ENCODE assay signal across 8 cellular contexts in genomic region chr3:52705688-52706686, GRCh38. TPM values are rescaled to one million over a fixed set of nuclear protein-coding genes. Genes with fewer than 3 reads are reported as not detected.
A peak's percentile ranks its signal among the peaks of the same experiment; 100 is the strongest.
DNase-seq lines count a peak whose midpoint lies in the region; ATAC-seq and TF ChIP-seq lines count a peak whose summit lies in the region.

TSS of gene GLT8D1 (minus strand) at chr3:52705791. CDS start at chr3:52700460, 5,331 bp downstream.
TSS of gene SPCS1 (plus strand) at chr3:52706106. CDS start at chr3:52706247, 141 bp downstream.

- peaks cover 20 to 36% (median 26%) of the 10 kb centered on the region in 4 donors for H3K4me1 ChIP-seq in upper lobe of left lung

- peaks cover 32% of the 10 kb centered on the region for H3K36me3 Mint-ChIP-seq in HFFc6 (ENCODE audit: low read depth)
- H3K36me3 Mint-ChIP-seq in activated naive CD8-positive, alpha-beta T cell treated with anti-CD3 and anti-CD28 coated beads, Interleukin-2, amount 50 U/mL, for 24 hours (ENCODE audit: low read depth), result peaks cover 19% of the 10 kb centered on the region

- no peaks in the 10 kb centered on the region for H3K9me3 ChIP-seq in upper lobe of left lung

- CTCF ChIA-PET in GM10248 (lab: Yijun Ruan, JAX), result interaction anchor here (0.9 to 2.8 kb wide), 3 partner anchors 9 to 15 kb away, joined by 5 to 10 read pairs (median 9); no protein-coding TSS in a partner anchor

- no peak for TF ChIP-seq CTCF in GM10248 (IDR thresholded peaks at IDR 0.05; ENCODE audit: control extremely low read depth, extremely low read depth, low read depth, missing control alignments)
- 0 out of 2 replicates have a peak, but pooled peaks have one; percentile 3 for TF ChIP-seq CTCF in HFFc6 (IDR thresholded peaks at IDR 0.05)
- TF ChIP-seq CTCF in upper lobe of left lung (IDR thresholded peaks at IDR 0.05), result peak in 1 of 6 experiments; percentile 11

- ATAC-seq in activated naive CD8-positive, alpha-beta T cell treated with anti-CD3 and anti-CD28 coated beads, Interleukin-2, amount 50 U/mL, for 24 hours, result peak; percentile 94
- ATAC-seq in upper lobe of left lung (ENCODE audit: low FRiP score in 2 of 2), result peak; percentile 97

- H3K4me1 Mint-ChIP-seq in HFFc6 (ENCODE audit: low read depth), result peaks cover 26% of the 10 kb centered on the region
- H3K4me1 Mint-ChIP-seq in activated naive CD8-positive, alpha-beta T cell treated with anti-CD3 and anti-CD28 coated beads, Interleukin-2, amount 50 U/mL, for 24 hours, result peaks cover 37% of the 10 kb centered on the region

- H3K9me3 Mint-ChIP-seq in HFFc6, result no peaks in the 10 kb centered on the region
- H3K9me3 Mint-ChIP-seq in activated naive CD8-positive, alpha-beta T cell treated with anti-CD3 and anti-CD28 coated beads, Interleukin-2, amount 50 U/mL, for 24 hours, result no peaks in the 10 kb centered on the region

- TF ChIP-seq POLR2A in upper lobe of left lung (IDR thresholded peaks at IDR 0.05), result peak in 3 of 4 donors; percentile 60 to 87 (median 68)

- peak within 1 kb of the TSS; percentile 79 to 94 (median 88) for H3K4me3 ChIP-seq in upper lobe of left lung

- H3K27ac ChIP-seq in upper lobe of left lung, result peak within 1 kb of the TSS; percentile 86 to 93 (median 89)

- WGBS in upper lobe of left lung, 2 donors, result 0 to 4% methylated on average over 7 to 56 of the region's 94 CpGs

- TF ChIP-seq EP300 in upper lobe of left lung (IDR thresholded peaks at IDR 0.05), result no peak

- peak within 1 kb of the TSS; percentile 98 for H3K4me3 Mint-ChIP-seq in HFFc6
- peak within 1 kb of the TSS; percentile 94 for H3K4me3 Mint-ChIP-seq in activated naive CD8-positive, alpha-beta T cell treated with anti-CD3 and anti-CD28 coated beads, Interleukin-2, amount 50 U/mL, for 24 hours

- H3K36me3 ChIP-seq in upper lobe of left lung, result peaks cover 0 to 29% (median 7%) of the 10 kb centered on the region in 4 donors

- intact Hi-C loops in cardiac septum (cut with DNase I), result loop anchor here (2.0 kb wide), 1 partner anchor 21 kb away; the partner anchor contains the start of gene PBRM1
- intact Hi-C loops in posterior vena cava (cut with DNase I), result no loop called here

- DNase-seq in GM10248 (ENCODE audit: extremely low spot score) (peak; percentile 91), HFFc6 (peak; percentile 62), NAMALWA (ENCODE audit: low spot score) (peak; percentile 76), SW480 (ENCODE audit: low spot score) (peak; percentile 85), cardiac septum (ENCODE audit: low spot score) (peak; percentile 93), posterior vena cava (ENCODE audit: low spot score) (peak; percentile 96), upper lobe of left lung (peak; percentile 90 to 97)
- peak; percentile 87 for DNase-seq in activated naive CD8-positive, alpha-beta T cell treated with anti-CD3 and anti-CD28 coated beads, Interleukin-2, amount 50 U/mL, for 24 hours

- H3K27me3 ChIP-seq in upper lobe of left lung, result no peaks in the 10 kb centered on the region

- POLR2A ChIA-PET in GM10248 (lab: Yijun Ruan, JAX), result interaction anchor here (0.7 to 1.3 kb wide), 2 partner anchors 10 to 513 kb away, joined by 3 read pairs; no protein-coding TSS in a partner anchor

- peak within 1 kb of the TSS; percentile 98 for H3K27ac Mint-ChIP-seq in HFFc6
- peak within 1 kb of the TSS; percentile 90 for H3K27ac Mint-ChIP-seq in activated naive CD8-positive, alpha-beta T cell treated with anti-CD3 and anti-CD28 coated beads, Interleukin-2, amount 50 U/mL, for 24 hours

- H3K27me3 Mint-ChIP-seq in HFFc6 (ENCODE audit: insufficient read depth), result peaks cover 5% of the 10 kb centered on the region; the same call in 1 of the 2 replicates
- no peaks in the 10 kb centered on the region for H3K27me3 Mint-ChIP-seq in activated naive CD8-positive, alpha-beta T cell treated with anti-CD3 and anti-CD28 coated beads, Interleukin-2, amount 50 U/mL, for 24 hours

RNA-seq across cellular contexts. Expression of gene GLT8D1, which starts in this region (rescaled TPM):
- 10 to 100 TPM; 72.6 to 90.9 (median 88.5) TPM for total RNA-seq in HFFc6 (2021; fragmentation: NEBNext Ultra II Directional; extraction: Animal tissue kit (Norgen Biotek cat#: 25700))
- 29.1 TPM for total RNA-seq in cardiac septum
- total RNA-seq in posterior vena cava, result 10 to 100 TPM; 33.5 to 55.9 TPM
- total RNA-seq in upper lobe of left lung, result 10 to 100 TPM; 29.3 to 70.2 (median 38.6) TPM

RNA-seq across cellular contexts. Expression of gene SPCS1, which starts in this region (rescaled TPM):
- total RNA-seq in HFFc6 (2021; fragmentation: NEBNext Ultra II Directional; extraction: Animal tissue kit (Norgen Biotek cat#: 25700)), result 100 to 1,000 TPM; 179 to 209 (median 193) TPM
- 79.4 TPM for total RNA-seq in cardiac septum
- 10 to 100 TPM; 63.9 to 70.2 TPM for total RNA-seq in posterior vena cava
- total RNA-seq in upper lobe of left lung, result 10 to 100 TPM; 13.6 to 92.4 (median 77.6) TPM

Comparison
In these comparisons a context has a peak if more than half of its experiments do, and no peak if none do; other contexts are left out.
1. Peak in every context shown above with its lines: DNase-seq, ATAC-seq, H3K4me3 ChIP-seq and H3K27ac ChIP-seq.